Comparison of ENCODE assay signal across 10 cellular contexts in genomic region chr22:20424937-20425587, GRCh38. TPM values are rescaled to one million over a fixed set of nuclear protein-coding genes. Genes with fewer than 3 reads are reported as not detected.
A peak's percentile ranks its signal among the peaks of the same experiment; 100 is the strongest.
DNase-seq lines count a peak whose midpoint lies in the region; ATAC-seq, FAIRE-seq and TF ChIP-seq lines count a peak whose summit lies in the region.
"Had no signal": no experiment of that assay in that cellular context is flagged by ENCODE, and none has a peak within 500 bp of the region (broad histone marks: within the 10 kb centered on the region; RNA-seq: fewer than 3 reads in every experiment).

No MANE protein-coding gene starts in this region.

- CTCF ChIA-PET in A673 (lab: Charles Lee) = no interaction called here

- no peak for FAIRE-seq in GM12891 (lab: Jason Lieb, UNC)

- H3K27me3 ChIP-seq in A673 (replicated peaks; ENCODE audit: insufficient read depth, low read depth, low read length, poor library complexity) = no peaks in the 10 kb centered on the region
- peaks cover 7% of the 10 kb centered on the region for H3K27me3 ChIP-seq in H7 (ENCODE audit: control insufficient read depth, insufficient read depth, low read length)

- H3K4me1 Mint-ChIP-seq in memory B cell = peaks cover 6% of the 10 kb centered on the region

- no peaks in the 10 kb centered on the region for H3K9me3 Mint-ChIP-seq in memory B cell
- H3K9me3 Mint-ChIP-seq: neural crest cell had no signal

- no peak overlapping the region for H3K27ac Mint-ChIP-seq in memory B cell

- BruUV-seq in A673 (replicated peaks; lab: Mats Ljungman, UMichigan) = no TSS peak

- peak overlapping the region; percentile 27 for H3K4me3 ChIP-seq in A673 (ENCODE audit: low read depth, low read length, poor library complexity, severe bottlenecking)
- no peak overlapping the region for H3K4me3 ChIP-seq in H7 (ENCODE audit: insufficient read depth, low read depth, low read length)

- no peaks in the 10 kb centered on the region for H3K9me3 ChIP-seq in A673 (ENCODE audit: low read depth, low read length, poor library complexity, severe bottlenecking)

- intact Hi-C loops in A673 (cut with micrococcal nuclease; ENCODE audit: unreplicated experiment) = no loop called here

- peaks cover 4% of the 10 kb centered on the region for H3K36me3 Mint-ChIP-seq in memory B cell

- H3K4me1 ChIP-seq in A673 (ENCODE audit: insufficient read depth, low read length, poor library complexity, severe bottlenecking) = no peaks in the 10 kb centered on the region

- H3K27me3 Mint-ChIP-seq in memory B cell = peaks cover 21% of the 10 kb centered on the region

- DNase-seq in A673 (ENCODE audit: low spot score) (peak; percentile 37), H7 (peak; percentile 88), dermis blood vessel endothelial cell (peak; percentile 39), memory B cell (ENCODE audit: low spot score in 2 of 2) (no peak), GM12891 (ENCODE audit: insufficient read length, low spot score) (no peak), globus pallidus (ENCODE audit: low spot score) (no peak), NCI-H774 (lab: John Stamatoyannopoulos, UW) (no peak), GM03348 (ENCODE audit: low spot score) (no peak)
- DNase-seq: T-helper 9 cell had no signal

- H3K27ac ChIP-seq in A673 (ENCODE audit: low read depth, low read length, poor library complexity, severe bottlenecking) = no peak overlapping the region

- no peak for ATAC-seq in memory B cell (ENCODE audit: low read depth)

- POLR2A ChIA-PET in A673 (lab: Charles Lee; ENCODE audit: low non-redundant PET) = no interaction called here

- TF ChIP-seq POLR2A in GM12891 (IDR thresholded peaks at IDR 0.05; ENCODE audit: low read depth, low read length) = no peak

- no peak for TF ChIP-seq CTCF in A673 (conservative IDR thresholded peaks at IDR 0.05; ENCODE audit: low read depth, low read length)

- peak overlapping the region; percentile 69 for H3K4me3 Mint-ChIP-seq in memory B cell

- no peaks in the 10 kb centered on the region for H3K36me3 ChIP-seq in A673 (ENCODE audit: insufficient read depth, low read length, poor library complexity, severe bottlenecking)
- peaks cover 6% of the 10 kb centered on the region for H3K36me3 ChIP-seq in H7 (replicated peaks; ENCODE audit: control insufficient read depth, insufficient read depth, low read length)

TF ChIP-seq in GM12891, 5 proteins besides CTCF, POLR2A, EP300 and RAD21:
- TF ChIP-seq POLR2AphosphoS5 (IDR thresholded peaks at IDR 0.05; ENCODE audit: low read depth, low read length) (no peak), PAX5 (IDR thresholded peaks at IDR 0.05; ENCODE audit: insufficient read depth, low read length, severe bottlenecking) (no peak), TAF1 (IDR thresholded peaks at IDR 0.05; ENCODE audit: low read depth, low read length) (no peak), SPI1 (IDR thresholded peaks at IDR 0.05; ENCODE audit: low read depth, low read length) (no peak), POU2F2 (IDR thresholded peaks at IDR 0.05; ENCODE audit: low read depth, low read length) (no peak)
TF ChIP-seq in GM12891: peak in this region for 0.

RNA-seq across cellular contexts. Expression of gene SCARF2, which starts 12.6 kb away (rescaled TPM):
- total RNA-seq in A673 (2021) (1.4 and 1.7 TPM in 2 replicates), dermis blood vessel endothelial cell (9.7 and 12.0 TPM in 2 replicates)
- 11.5 and 15.0 TPM in 2 replicates for total RNA-seq in H7 (2014; rRNA removed; shearing (Covaris generic))
- polyA plus RNA-seq in GM12891 (2012; ENCODE audit: low read depth, missing spikeins) = 0.08 TPM

RNA-seq across cellular contexts. Expression of gene ZNF74, which starts 31.1 kb away (rescaled TPM):
- total RNA-seq in A673 (2021) (37.2 and 37.7 TPM in 2 replicates), dermis blood vessel endothelial cell (19.7 and 21.3 TPM in 2 replicates)
- 67.5 and 69.6 TPM in 2 replicates for total RNA-seq in H7 (2014; rRNA removed; shearing (Covaris generic))
- 2.7 TPM for polyA plus RNA-seq in GM12891 (2012; ENCODE audit: low read depth, missing spikeins)

Comparison
In these comparisons a context has a peak if more than half of its experiments do, and no peak if none do; other contexts are left out.
1. DNase-seq: peak in A673 (single experiment), H7 (single experiment) and dermis blood vessel endothelial cell (single experiment); none in memory B cell (0 of 2), GM12891 (single experiment), globus pallidus (single experiment), NCI-H774 (single experiment) and GM03348 (single experiment).